ENCODE assay signal across 24 cellular contexts in the genomic region with DNA sequence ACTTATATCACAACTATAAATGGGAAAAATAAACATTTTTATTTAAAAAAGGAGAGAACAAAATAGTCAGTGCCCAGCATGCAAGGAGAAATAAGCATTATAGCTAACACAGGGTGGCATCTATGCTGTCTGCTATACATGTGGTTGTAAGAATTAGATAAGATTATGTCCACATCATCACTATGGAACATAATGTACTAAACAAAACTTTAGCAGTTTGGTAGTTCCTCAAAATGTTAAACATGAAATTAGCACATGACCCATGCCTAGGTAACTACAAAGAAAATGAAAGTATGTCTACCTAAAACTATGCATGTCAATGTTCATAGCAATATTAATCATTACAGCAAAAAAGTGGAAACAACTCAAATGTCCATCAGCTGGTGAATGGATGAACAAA.
"Had no signal": no experiment of that assay in that cellular context is flagged by ENCODE, and none has a peak within 500 bp of the region (broad histone marks: within the 10 kb centered on the region; RNA-seq: fewer than 3 reads in every experiment).

No MANE protein-coding gene starts in this region.

- H3K27ac Mint-ChIP-seq: activated B cell treated with CpG ODN at 0.5 μM for 24 hours; activated naive CD8-positive, alpha-beta T cell treated with anti-CD3 and anti-CD28 coated beads, Interleukin-2, amount 50 U/mL, for 24 hours; activated T-cell treated with anti-CD3 and anti-CD28 coated beads, Interleukin-2, amount 50 U/mL, for 72 hours; brain; nephron; type B pancreatic cell had no signal

- H3K27ac ChIP-seq: left ventricle myocardium inferior, neutrophil, ovary, prostate gland, thoracic aorta had no signal

- H3K27me3 ChIP-seq: neutrophil, ovary, spleen had no signal

- H3K4me3 Mint-ChIP-seq: activated B cell treated with CpG ODN at 0.5 μM for 24 hours; activated naive CD8-positive, alpha-beta T cell treated with anti-CD3 and anti-CD28 coated beads, Interleukin-2, amount 50 U/mL, for 24 hours; activated T-cell treated with anti-CD3 and anti-CD28 coated beads, Interleukin-2, amount 50 U/mL, for 72 hours; brain; nephron; type B pancreatic cell had no signal

- H3K4me1 Mint-ChIP-seq: activated B cell treated with CpG ODN at 0.5 μM for 24 hours; activated naive CD8-positive, alpha-beta T cell treated with anti-CD3 and anti-CD28 coated beads, Interleukin-2, amount 50 U/mL, for 24 hours; brain; nephron had no signal

- H3K36me3 ChIP-seq: ovary, prostate gland, thoracic aorta had no signal

- DNase-seq: activated B cell treated with CpG ODN at 0.5 μM for 24 hours; activated CD4-positive, alpha-beta T cell treated with anti-CD3 and anti-CD28 coated beads for 4 hours; activated CD4-positive, alpha-beta T cell treated with anti-CD3 and anti-CD28 coated beads, Interleukin-2, amount 50 U/mL, for 48 hours; activated effector memory CD4-positive, alpha-beta T cell treated with Interleukin-2 at 50 U/mL for 16 hours; activated naive CD4-positive, alpha-beta T cell treated with anti-CD3 and anti-CD28 coated beads, Interleukin-2, amount 50 U/mL, for 16 hours; activated naive CD8-positive, alpha-beta T cell treated with anti-CD3 and anti-CD28 coated beads, Interleukin-2, amount 50 U/mL, for 24 hours; activated T-cell treated with anti-CD3 and anti-CD28 coated beads, Interleukin-2, amount 50 U/mL, for 72 hours; anterior cingulate cortex; dermis blood vessel endothelial cell; effector memory CD4-positive, alpha-beta T cell; foreskin melanocyte; hippocampal formation; left ventricle myocardium inferior; mammary epithelial cell; ovary; spleen; stimulated activated CD4-positive, alpha-beta T cell treated with anti-CD3 and anti-CD28 coated beads, Interleukin-4, amount 100 ng/mL, for 1 hour; stimulated activated naive CD4-positive, alpha-beta T cell treated with Interleukin-2 at 50 U/mL for 16 hours had no signal

- H3K9me3 ChIP-seq: left ventricle myocardium inferior, neutrophil, ovary, prostate gland, spleen, thoracic aorta had no signal

- H3K4me3 ChIP-seq: left ventricle myocardium inferior, ovary, prostate gland, spleen, thoracic aorta had no signal

- H3K9me3 Mint-ChIP-seq: activated B cell treated with CpG ODN at 0.5 μM for 24 hours; activated naive CD8-positive, alpha-beta T cell treated with anti-CD3 and anti-CD28 coated beads, Interleukin-2, amount 50 U/mL, for 24 hours; activated T-cell treated with anti-CD3 and anti-CD28 coated beads, Interleukin-2, amount 50 U/mL, for 72 hours; brain; nephron; type B pancreatic cell had no signal

- ATAC-seq: activated naive CD8-positive, alpha-beta T cell treated with anti-CD3 and anti-CD28 coated beads, Interleukin-2, amount 50 U/mL, for 24 hours; activated T-cell treated with anti-CD3 and anti-CD28 coated beads, Interleukin-2, amount 50 U/mL, for 72 hours had no signal

- H3K4me1 ChIP-seq: left ventricle myocardium inferior, prostate gland, spleen had no signal

- H3K27me3 Mint-ChIP-seq: activated B cell treated with CpG ODN at 0.5 μM for 24 hours; activated naive CD8-positive, alpha-beta T cell treated with anti-CD3 and anti-CD28 coated beads, Interleukin-2, amount 50 U/mL, for 24 hours; brain; type B pancreatic cell had no signal
